In genomic region chr19:35555301-35556005, GRCh38 we compare ENCODE assay signal across 10 cellular contexts. TPM values are rescaled to one million over a fixed set of nuclear protein-coding genes. Genes with fewer than 3 reads are reported as not detected.
DNase-seq lines count a peak whose midpoint lies in the region; ATAC-seq and TF ChIP-seq lines count a peak whose summit lies in the region.
"Had no signal": no experiment of that assay in that cellular context is flagged by ENCODE, and none has a peak within 500 bp of the region (broad histone marks: within the 10 kb centered on the region; RNA-seq: fewer than 3 reads in every experiment).

No MANE protein-coding gene starts in this region.

- no peak for TF ChIP-seq POLR2A in transverse colon (IDR thresholded peaks at IDR 0.05)
- TF ChIP-seq POLR2A in uterus (IDR thresholded peaks at IDR 0.05): no peak

- H3K4me3 ChIP-seq in AG10803 (ENCODE audit: low read length) (no peak overlapping the region), H7 (ENCODE audit: insufficient read depth, low read depth, low read length) (no peak overlapping the region), PC-3 (ENCODE audit: low read length) (no peak overlapping the region), transverse colon (no peak overlapping the region), uterus (no peak overlapping the region)

- no peaks in the 10 kb centered on the region for H3F3A ChIP-seq in PC-3 (ENCODE audit: low read length, unreplicated experiment)

- no peaks in the 10 kb centered on the region for H3K9me2 ChIP-seq in PC-3 (replicated peaks; ENCODE audit: low read length)

- H3K27ac ChIP-seq in PC-3 (ENCODE audit: low read length) (no peak overlapping the region), foreskin keratinocyte (no peak overlapping the region), transverse colon (no peak overlapping the region), uterus (no peak overlapping the region)

- H3K9ac ChIP-seq in PC-3 (ENCODE audit: low read length): no peak overlapping the region

- H4K20me1 ChIP-seq in PC-3 (ENCODE audit: low read length): no peaks in the 10 kb centered on the region

- no peak for TF ChIP-seq EP300 in transverse colon (IDR thresholded peaks at IDR 0.05; ENCODE audit: low read depth)

- no peaks in the 10 kb centered on the region for H3K79me2 ChIP-seq in PC-3 (ENCODE audit: low read length)

- in situ Hi-C loops in transverse colon (cut with MboI; ENCODE audit: low pct_ligation_motif_present in 1 of 4, low pct_unique_long_range_greater_than_20kb in 1 of 4, low sequenced_read_pairs in 3 of 4): no loop called here

- intact Hi-C loops in PC-3 (cut with micrococcal nuclease) (no loop called here), transverse colon (cut with DNase I; ENCODE audit: low total_unique reads) (no loop called here), uterus (cut with DNase I; ENCODE audit: low total_unique reads) (no loop called here)

- no peaks in the 10 kb centered on the region for H3K36me3 ChIP-seq in H7 (replicated peaks; ENCODE audit: control insufficient read depth, insufficient read depth, low read length)
- no peaks in the 10 kb centered on the region for H3K36me3 ChIP-seq in PC-3 (ENCODE audit: low read depth, low read length)
- H3K36me3 ChIP-seq in transverse colon: no peaks in the 10 kb centered on the region
- H3K36me3 ChIP-seq in uterus: no peaks in the 10 kb centered on the region

- POLR2A ChIA-PET in PC-3 (lab: Charles Lee; ENCODE audit: unreplicated experiment): interaction anchor here (0.5 kb wide), 1 partner anchor 46 kb away, joined by 3 read pairs; no protein-coding TSS in a partner anchor

- H3K9me3 ChIP-seq in PC-3 (ENCODE audit: low read length) (no peaks in the 10 kb centered on the region), transverse colon (no peaks in the 10 kb centered on the region), uterus (no peaks in the 10 kb centered on the region)

- H3K27me3 ChIP-seq in H7 (ENCODE audit: control insufficient read depth, insufficient read depth, low read length): peaks cover 26% of the 10 kb centered on the region
- no peaks in the 10 kb centered on the region for H3K27me3 ChIP-seq in PC-3 (ENCODE audit: low read length)
- H3K27me3 ChIP-seq in foreskin keratinocyte: peaks cover 19% of the 10 kb centered on the region
- H3K27me3 ChIP-seq in transverse colon: peaks cover 32% of the 10 kb centered on the region
- H3K27me3 ChIP-seq in uterus: peaks cover 11 to 15% of the 10 kb centered on the region in 2 donors

- 65 to 78% methylated on average over 2 to 26 of the region's 30 CpGs for WGBS in transverse colon (ENCODE audit: low coverage in 1 of 2), 2 donors

- ATAC-seq in PC-3 (peak; percentile 53; the same call in 1 of the 2 replicates), foreskin keratinocyte (no peak), GM18858 (IDR thresholded peaks at IDR 0.05; ENCODE audit: unreplicated experiment) (no peak), GM21360 (IDR thresholded peaks at IDR 0.05; ENCODE audit: unreplicated experiment) (no peak)

- CTCF ChIA-PET in PC-3 (lab: Charles Lee): no interaction called here

- H3K4me1 ChIP-seq in PC-3 (ENCODE audit: insufficient read depth, low read length) (peaks cover 5% of the 10 kb centered on the region; the same call in 1 of the 2 replicates), foreskin keratinocyte (no peaks in the 10 kb centered on the region), transverse colon (peaks cover 0 to 12% (median 9%) of the 10 kb centered on the region in 4 donors), uterus (peaks cover 0 to 3% of the 10 kb centered on the region in 2 donors)

- DNase-seq in AG10803 (ENCODE audit: low read depth): peak; percentile 30
- peak; percentile 93 for DNase-seq in H7
- peak; percentile 25 for DNase-seq in PC-3
- no peak for DNase-seq in foreskin keratinocyte
- DNase-seq in transverse colon: no peak
- no peak for DNase-seq in uterus
- DNase-seq: activated naive CD4-positive, alpha-beta T cell; NCI-H1694 had no signal

- H2AFZ ChIP-seq in PC-3 (ENCODE audit: low read length): no peak overlapping the region

- no peak overlapping the region for H3K4me2 ChIP-seq in PC-3 (ENCODE audit: low read length)

- TF ChIP-seq CTCF in AG10803 (conservative IDR thresholded peaks at IDR 0.05; ENCODE audit: low read length): peak; percentile 45
- TF ChIP-seq CTCF in PC-3 (conservative IDR thresholded peaks at IDR 0.05; ENCODE audit: low read depth, low read length): peak; percentile 39
- TF ChIP-seq CTCF in foreskin keratinocyte (conservative IDR thresholded peaks at IDR 0.05): peak; percentile 55
- TF ChIP-seq CTCF in transverse colon (IDR thresholded peaks at IDR 0.05): no peak
- TF ChIP-seq CTCF in uterus (IDR thresholded peaks at IDR 0.05): no peak

- no TSS peak for BruUV-seq in PC-3 (replicated peaks; lab: Mats Ljungman, UMichigan)

RNA-seq across cellular contexts. Expression of gene ATP4A, which starts 8.0 kb away (rescaled TPM):
- total RNA-seq in H7 (2014; rRNA removed; shearing (Covaris generic)): 0.21 TPM in 1 of 2 replicates, not detected in the other
- total RNA-seq in PC-3 (2014; rRNA removed) (not detected in 2 replicates), foreskin keratinocyte (not detected in 2 replicates), transverse colon (not detected), uterus (under 1 TPM in 1 of 4 donors, not detected in 3; 0.14 TPM)
- polyA plus RNA-seq in foreskin keratinocyte: not detected in 2 replicates

RNA-seq across cellular contexts. Expression of gene TMEM147, which starts 10.0 kb away (rescaled TPM):
- total RNA-seq in H7 (2014; rRNA removed; shearing (Covaris generic)): 208 and 225 TPM in 2 replicates
- 191 and 206 TPM in 2 replicates for total RNA-seq in PC-3 (2014; rRNA removed)
- 143 and 152 TPM in 2 replicates for total RNA-seq in foreskin keratinocyte
- polyA plus RNA-seq in foreskin keratinocyte: 196 and 202 TPM in 2 replicates
- total RNA-seq in transverse colon: 10 to 100 TPM; 29.5 to 77.0 (median 54.0) TPM
- total RNA-seq in uterus: 100 to 1,000 TPM in 1 of 4 donors, 10 to 100 TPM in 3; 34.6 to 111 (median 50.0) TPM

RNA-seq across cellular contexts. Expression of gene GAPDHS, which starts 22.2 kb away (rescaled TPM):
- total RNA-seq in H7 (2014; rRNA removed; shearing (Covaris generic)): 0.07 TPM in 1 of 2 replicates, not detected in the other
- total RNA-seq in PC-3 (2014; rRNA removed) (not detected in 2 replicates), foreskin keratinocyte (not detected in 2 replicates), transverse colon (not detected), uterus (not detected)
- polyA plus RNA-seq in foreskin keratinocyte: not detected in 2 replicates

RNA-seq across cellular contexts. Expression of gene SBSN, which starts 27.3 kb away (rescaled TPM):
- not detected in 2 replicates for total RNA-seq in H7 (2014; rRNA removed; shearing (Covaris generic))
- total RNA-seq in PC-3 (2014; rRNA removed) (0.26 and 2.1 TPM in 2 replicates), foreskin keratinocyte (4.8 and 5.7 TPM in 2 replicates), transverse colon (not detected), uterus (under 1 TPM in 1 of 4 donors, not detected in 3; 0.37 TPM)
- 3.4 and 6.4 TPM in 2 replicates for polyA plus RNA-seq in foreskin keratinocyte

RNA-seq across cellular contexts. Expression of gene PMIS2, which starts 30.5 kb away (rescaled TPM):
- total RNA-seq in H7 (2014; rRNA removed; shearing (Covaris generic)): not detected in 2 replicates
- total RNA-seq in PC-3 (2014; rRNA removed) (not detected in 2 replicates), foreskin keratinocyte (not detected in 2 replicates), transverse colon (not detected), uterus (not detected)
- polyA plus RNA-seq in foreskin keratinocyte: not detected in 2 replicates

Comparison
In these comparisons a context has a peak if more than half of its experiments do, and no peak if none do; other contexts are left out.
1. DNase-seq: peak in AG10803 (single experiment), H7 (single experiment) and PC-3 (single experiment); none in foreskin keratinocyte (0 of 2), transverse colon (single experiment) and uterus (0 of 2).
2. CTCF ChIP-seq: peak in AG10803 (single experiment), PC-3 (single experiment) and foreskin keratinocyte (single experiment); none in transverse colon (0 of 5) and uterus (0 of 4).